1 cellular context compared by ENCODE assay signal in genomic region chr10:110041479-110041829, GRCh38.
TF ChIP-seq lines count a peak whose summit lies in the region.

No MANE protein-coding gene starts in this region.

TF ChIP-seq in GM23338, 12 proteins besides CTCF, POLR2A, EP300 and RAD21 (continued from another document):
- TF ChIP-seq, protein P1, sequence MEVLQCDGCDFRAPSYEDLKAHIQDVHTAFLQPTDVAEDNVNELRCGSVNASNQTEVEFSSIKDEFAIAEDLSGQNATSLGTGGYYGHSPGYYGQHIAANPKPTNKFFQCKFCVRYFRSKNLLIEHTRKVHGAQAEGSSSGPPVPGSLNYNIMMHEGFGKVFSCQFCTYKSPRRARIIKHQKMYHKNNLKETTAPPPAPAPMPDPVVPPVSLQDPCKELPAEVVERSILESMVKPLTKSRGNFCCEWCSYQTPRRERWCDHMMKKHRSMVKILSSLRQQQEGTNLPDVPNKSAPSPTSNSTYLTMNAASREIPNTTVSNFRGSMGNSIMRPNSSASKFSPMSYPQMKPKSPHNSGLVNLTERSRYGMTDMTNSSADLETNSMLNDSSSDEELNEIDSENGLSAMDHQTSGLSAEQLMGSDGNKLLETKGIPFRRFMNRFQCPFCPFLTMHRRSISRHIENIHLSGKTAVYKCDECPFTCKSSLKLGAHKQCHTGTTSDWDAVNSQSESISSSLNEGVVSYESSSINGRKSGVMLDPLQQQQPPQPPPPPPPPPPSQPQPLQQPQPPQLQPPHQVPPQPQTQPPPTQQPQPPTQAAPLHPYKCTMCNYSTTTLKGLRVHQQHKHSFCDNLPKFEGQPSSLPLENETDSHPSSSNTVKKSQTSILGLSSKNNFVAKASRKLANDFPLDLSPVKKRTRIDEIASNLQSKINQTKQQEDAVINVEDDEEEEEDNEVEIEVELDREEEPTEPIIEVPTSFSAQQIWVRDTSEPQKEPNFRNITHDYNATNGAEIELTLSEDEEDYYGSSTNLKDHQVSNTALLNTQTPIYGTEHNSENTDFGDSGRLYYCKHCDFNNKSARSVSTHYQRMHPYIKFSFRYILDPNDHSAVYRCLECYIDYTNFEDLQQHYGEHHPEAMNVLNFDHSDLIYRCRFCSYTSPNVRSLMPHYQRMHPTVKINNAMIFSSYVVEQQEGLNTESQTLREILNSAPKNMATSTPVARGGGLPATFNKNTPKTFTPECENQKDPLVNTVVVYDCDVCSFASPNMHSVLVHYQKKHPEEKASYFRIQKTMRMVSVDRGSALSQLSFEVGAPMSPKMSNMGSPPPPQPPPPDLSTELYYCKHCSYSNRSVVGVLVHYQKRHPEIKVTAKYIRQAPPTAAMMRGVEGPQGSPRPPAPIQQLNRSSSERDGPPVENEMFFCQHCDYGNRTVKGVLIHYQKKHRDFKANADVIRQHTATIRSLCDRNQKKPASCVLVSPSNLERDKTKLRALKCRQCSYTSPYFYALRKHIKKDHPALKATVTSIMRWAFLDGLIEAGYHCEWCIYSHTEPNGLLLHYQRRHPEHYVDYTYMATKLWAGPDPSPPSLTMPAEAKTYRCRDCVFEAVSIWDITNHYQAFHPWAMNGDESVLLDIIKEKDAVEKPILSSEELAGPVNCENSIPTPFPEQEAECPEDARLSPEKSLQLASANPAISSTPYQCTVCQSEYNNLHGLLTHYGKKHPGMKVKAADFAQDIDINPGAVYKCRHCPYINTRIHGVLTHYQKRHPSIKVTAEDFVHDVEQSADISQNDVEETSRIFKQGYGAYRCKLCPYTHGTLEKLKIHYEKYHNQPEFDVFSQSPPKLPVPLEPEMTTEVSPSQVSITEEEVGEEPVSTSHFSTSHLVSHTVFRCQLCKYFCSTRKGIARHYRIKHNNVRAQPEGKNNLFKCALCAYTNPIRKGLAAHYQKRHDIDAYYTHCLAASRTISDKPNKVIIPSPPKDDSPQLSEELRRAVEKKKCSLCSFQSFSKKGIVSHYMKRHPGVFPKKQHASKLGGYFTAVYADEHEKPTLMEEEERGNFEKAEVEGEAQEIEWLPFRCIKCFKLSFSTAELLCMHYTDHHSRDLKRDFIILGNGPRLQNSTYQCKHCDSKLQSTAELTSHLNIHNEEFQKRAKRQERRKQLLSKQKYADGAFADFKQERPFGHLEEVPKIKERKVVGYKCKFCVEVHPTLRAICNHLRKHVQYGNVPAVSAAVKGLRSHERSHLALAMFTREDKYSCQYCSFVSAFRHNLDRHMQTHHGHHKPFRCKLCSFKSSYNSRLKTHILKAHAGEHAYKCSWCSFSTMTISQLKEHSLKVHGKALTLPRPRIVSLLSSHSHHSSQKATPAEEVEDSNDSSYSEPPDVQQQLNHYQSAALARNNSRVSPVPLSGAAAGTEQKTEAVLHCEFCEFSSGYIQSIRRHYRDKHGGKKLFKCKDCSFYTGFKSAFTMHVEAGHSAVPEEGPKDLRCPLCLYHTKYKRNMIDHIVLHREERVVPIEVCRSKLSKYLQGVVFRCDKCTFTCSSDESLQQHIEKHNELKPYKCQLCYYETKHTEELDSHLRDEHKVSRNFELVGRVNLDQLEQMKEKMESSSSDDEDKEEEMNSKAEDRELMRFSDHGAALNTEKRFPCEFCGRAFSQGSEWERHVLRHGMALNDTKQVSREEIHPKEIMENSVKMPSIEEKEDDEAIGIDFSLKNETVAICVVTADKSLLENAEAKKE (CRISPR knock-in tag; IDR thresholded peaks at IDR 0.05): no peak
- TF ChIP-seq STAT1 (IDR thresholded peaks at IDR 0.05; ENCODE audit: unreplicated experiment) (no peak), POLR2AphosphoS5 (IDR thresholded peaks at IDR 0.05; ENCODE audit: low read depth) (no peak), JUNB (IDR thresholded peaks at IDR 0.05; ENCODE audit: unreplicated experiment) (no peak), ZNF114 (CRISPR knock-in tag; IDR thresholded peaks at IDR 0.05) (no peak), ZNF331 (CRISPR knock-in tag; IDR thresholded peaks at IDR 0.05; ENCODE audit: low read depth) (no peak)
- TF ChIP-seq, protein P2, sequence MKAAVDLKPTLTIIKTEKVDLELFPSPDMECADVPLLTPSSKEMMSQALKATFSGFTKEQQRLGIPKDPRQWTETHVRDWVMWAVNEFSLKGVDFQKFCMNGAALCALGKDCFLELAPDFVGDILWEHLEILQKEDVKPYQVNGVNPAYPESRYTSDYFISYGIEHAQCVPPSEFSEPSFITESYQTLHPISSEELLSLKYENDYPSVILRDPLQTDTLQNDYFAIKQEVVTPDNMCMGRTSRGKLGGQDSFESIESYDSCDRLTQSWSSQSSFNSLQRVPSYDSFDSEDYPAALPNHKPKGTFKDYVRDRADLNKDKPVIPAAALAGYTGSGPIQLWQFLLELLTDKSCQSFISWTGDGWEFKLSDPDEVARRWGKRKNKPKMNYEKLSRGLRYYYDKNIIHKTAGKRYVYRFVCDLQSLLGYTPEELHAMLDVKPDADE (IDR thresholded peaks at IDR 0.05): no peak
- TF ChIP-seq, protein P3, sequence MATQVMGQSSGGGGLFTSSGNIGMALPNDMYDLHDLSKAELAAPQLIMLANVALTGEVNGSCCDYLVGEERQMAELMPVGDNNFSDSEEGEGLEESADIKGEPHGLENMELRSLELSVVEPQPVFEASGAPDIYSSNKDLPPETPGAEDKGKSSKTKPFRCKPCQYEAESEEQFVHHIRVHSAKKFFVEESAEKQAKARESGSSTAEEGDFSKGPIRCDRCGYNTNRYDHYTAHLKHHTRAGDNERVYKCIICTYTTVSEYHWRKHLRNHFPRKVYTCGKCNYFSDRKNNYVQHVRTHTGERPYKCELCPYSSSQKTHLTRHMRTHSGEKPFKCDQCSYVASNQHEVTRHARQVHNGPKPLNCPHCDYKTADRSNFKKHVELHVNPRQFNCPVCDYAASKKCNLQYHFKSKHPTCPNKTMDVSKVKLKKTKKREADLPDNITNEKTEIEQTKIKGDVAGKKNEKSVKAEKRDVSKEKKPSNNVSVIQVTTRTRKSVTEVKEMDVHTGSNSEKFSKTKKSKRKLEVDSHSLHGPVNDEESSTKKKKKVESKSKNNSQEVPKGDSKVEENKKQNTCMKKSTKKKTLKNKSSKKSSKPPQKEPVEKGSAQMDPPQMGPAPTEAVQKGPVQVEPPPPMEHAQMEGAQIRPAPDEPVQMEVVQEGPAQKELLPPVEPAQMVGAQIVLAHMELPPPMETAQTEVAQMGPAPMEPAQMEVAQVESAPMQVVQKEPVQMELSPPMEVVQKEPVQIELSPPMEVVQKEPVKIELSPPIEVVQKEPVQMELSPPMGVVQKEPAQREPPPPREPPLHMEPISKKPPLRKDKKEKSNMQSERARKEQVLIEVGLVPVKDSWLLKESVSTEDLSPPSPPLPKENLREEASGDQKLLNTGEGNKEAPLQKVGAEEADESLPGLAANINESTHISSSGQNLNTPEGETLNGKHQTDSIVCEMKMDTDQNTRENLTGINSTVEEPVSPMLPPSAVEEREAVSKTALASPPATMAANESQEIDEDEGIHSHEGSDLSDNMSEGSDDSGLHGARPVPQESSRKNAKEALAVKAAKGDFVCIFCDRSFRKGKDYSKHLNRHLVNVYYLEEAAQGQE (IDR thresholded peaks at IDR 0.05; ENCODE audit: unreplicated experiment): no peak
